10 cellular contexts compared by ENCODE assay signal in genomic region chr10:99530108-99531025, GRCh38. TPM values are rescaled to one million over a fixed set of nuclear protein-coding genes. Genes with fewer than 3 reads are reported as not detected.
A peak's percentile ranks its signal among the peaks of the same experiment; 100 is the strongest.
DNase-seq lines count a peak whose midpoint lies in the region; ATAC-seq and TF ChIP-seq lines count a peak whose summit lies in the region.
"Had no signal": no experiment of that assay in that cellular context is flagged by ENCODE, and none has a peak within 500 bp of the region (broad histone marks: within the 10 kb centered on the region; RNA-seq: fewer than 3 reads in every experiment).

No MANE protein-coding gene starts in this region.

- no peak for ATAC-seq in activated T-helper 17 cell treated with anti-CD3 and anti-CD28 coated beads, Interleukin-2, amount 50 U/mL, for 72 hours (replicated peaks)
- ATAC-seq in HG03442 (IDR thresholded peaks at IDR 0.05; ENCODE audit: unreplicated experiment): no peak
- ATAC-seq: activated CD8-positive, alpha-beta T cell treated with anti-CD3 and anti-CD28 coated beads, Interleukin-2, amount 10 ng/mL, durations not matched to agents 7 days and 5 days; esophagus mucosa had no signal

- H3K36me3 ChIP-seq in stomach: no peaks in the 10 kb centered on the region

- H3K9me3 Mint-ChIP-seq in activated naive CD4-positive, alpha-beta T cell treated with anti-CD3 and anti-CD28 coated beads, Interleukin-2, amount 10 ng/mL, durations not matched to agents 7 days and 5 days: no peaks in the 10 kb centered on the region
- H3K9me3 Mint-ChIP-seq in activated T-helper 17 cell treated with anti-CD3 and anti-CD28 coated beads, Interleukin-2, amount 50 U/mL, for 72 hours: no peaks in the 10 kb centered on the region

- H3K4me3 ChIP-seq in stomach: peak overlapping the region; percentile 3 to 29 (median 14)

- intact Hi-C loops in stomach (cut with DNase I; ENCODE audit: low total_unique reads): no loop called here

- TF ChIP-seq CTCF in stomach (IDR thresholded peaks at IDR 0.05): no peak

- peaks cover 98% of the 10 kb centered on the region for H3K27me3 Mint-ChIP-seq in activated naive CD4-positive, alpha-beta T cell treated with anti-CD3 and anti-CD28 coated beads, Interleukin-2, amount 10 ng/mL, durations not matched to agents 7 days and 5 days
- H3K27me3 Mint-ChIP-seq in activated T-helper 17 cell treated with anti-CD3 and anti-CD28 coated beads, Interleukin-2, amount 50 U/mL, for 72 hours: peaks cover 69% of the 10 kb centered on the region

- peaks cover 49% of the 10 kb centered on the region for H3K4me1 Mint-ChIP-seq in activated naive CD4-positive, alpha-beta T cell treated with anti-CD3 and anti-CD28 coated beads, Interleukin-2, amount 10 ng/mL, durations not matched to agents 7 days and 5 days
- H3K4me1 Mint-ChIP-seq in activated T-helper 17 cell treated with anti-CD3 and anti-CD28 coated beads, Interleukin-2, amount 50 U/mL, for 72 hours: peaks cover 12% of the 10 kb centered on the region

- CTCF ChIA-PET in activated naive CD4-positive, alpha-beta T cell treated with anti-CD3 and anti-CD28 coated beads, Interleukin-2, amount 10 ng/mL, durations not matched to agents 7 days and 5 days (lab: Charles Lee): interaction anchor here (0.6 kb wide), 1 partner anchor 9 kb away, joined by 3 read pairs; no protein-coding TSS in a partner anchor

- H3K27ac ChIP-seq in stomach: peak overlapping the region; percentile 27 to 65 (median 55)

- peaks cover 57 to 100% (median 96%) of the 10 kb centered on the region in 3 donors for H3K27me3 ChIP-seq in stomach

- peaks cover 15% of the 10 kb centered on the region for H3K36me3 Mint-ChIP-seq in activated naive CD4-positive, alpha-beta T cell treated with anti-CD3 and anti-CD28 coated beads, Interleukin-2, amount 10 ng/mL, durations not matched to agents 7 days and 5 days
- H3K36me3 Mint-ChIP-seq in activated T-helper 17 cell treated with anti-CD3 and anti-CD28 coated beads, Interleukin-2, amount 50 U/mL, for 72 hours (ENCODE audit: low read depth): no peaks in the 10 kb centered on the region

- 11 to 15% (median 14%) methylated on average over 44 to 46 of the region's 46 CpGs for WGBS in stomach, 5 donors

- no peak for TF ChIP-seq POLR2A in stomach (IDR thresholded peaks at IDR 0.05)

- no peak overlapping the region for H3K4me3 Mint-ChIP-seq in activated naive CD4-positive, alpha-beta T cell treated with anti-CD3 and anti-CD28 coated beads, Interleukin-2, amount 10 ng/mL, durations not matched to agents 7 days and 5 days
- H3K4me3 Mint-ChIP-seq in activated T-helper 17 cell treated with anti-CD3 and anti-CD28 coated beads, Interleukin-2, amount 50 U/mL, for 72 hours: peak overlapping the region; percentile 4
- H3K4me3 Mint-ChIP-seq: activated CD8-positive, alpha-beta T cell treated with anti-CD3 and anti-CD28 coated beads, Interleukin-2, amount 10 ng/mL, durations not matched to agents 7 days and 5 days had no signal

- DNase-seq in activated naive CD4-positive, alpha-beta T cell treated with anti-CD3 and anti-CD28 coated beads, Interleukin-2, amount 10 ng/mL, durations not matched to agents 7 days and 5 days: peak; percentile 38
- DNase-seq in activated naive CD4-positive, alpha-beta T cell treated with Interleukin-2 at 50 U/mL for 16 hours: no peak
- DNase-seq in islet precursor cell: peak; percentile 68
- DNase-seq in stomach: no peak
- DNase-seq in COLO829 (ENCODE audit: low spot score): no peak
- no peak for DNase-seq in NCI-H146 treated with DMSO at 0.1 percent for 48 hours (lab: John Stamatoyannopoulos, UW; ENCODE audit: unreplicated experiment)
- DNase-seq: activated CD8-positive, alpha-beta T cell treated with anti-CD3 and anti-CD28 coated beads, Interleukin-2, amount 10 ng/mL, durations not matched to agents 7 days and 5 days had no signal

- H3K9me3 ChIP-seq in stomach: no peaks in the 10 kb centered on the region

- TF ChIP-seq EP300 in stomach (IDR thresholded peaks at IDR 0.05): no peak

- peak overlapping the region; percentile 56 for H3K27ac Mint-ChIP-seq in activated naive CD4-positive, alpha-beta T cell treated with anti-CD3 and anti-CD28 coated beads, Interleukin-2, amount 10 ng/mL, durations not matched to agents 7 days and 5 days
- H3K27ac Mint-ChIP-seq in activated T-helper 17 cell treated with anti-CD3 and anti-CD28 coated beads, Interleukin-2, amount 50 U/mL, for 72 hours: no peak overlapping the region
- H3K27ac Mint-ChIP-seq: activated CD8-positive, alpha-beta T cell treated with anti-CD3 and anti-CD28 coated beads, Interleukin-2, amount 10 ng/mL, durations not matched to agents 7 days and 5 days had no signal

- peaks cover 15 to 57% (median 39%) of the 10 kb centered on the region in 4 donors for H3K4me1 ChIP-seq in stomach

RNA-seq across cellular contexts. Expression of gene NKX2-3, which starts 2.4 kb away (rescaled TPM):
- total RNA-seq in activated T-helper 17 cell treated with anti-CD3 and anti-CD28 coated beads, Interleukin-2, amount 50 U/mL, for 72 hours: not detected
- total RNA-seq in stomach: 1 to 10 TPM in 3 of 5 donors, under 1 TPM in 1, not detected in 1; 0.45 to 5.8 (median 1.9) TPM
- 1 to 10 TPM; 1.0 to 3.2 (median 1.1) TPM for polyA plus RNA-seq in stomach
- total RNA-seq: activated CD8-positive, alpha-beta T cell treated with anti-CD3 and anti-CD28 coated beads, Interleukin-2, amount 10 ng/mL, durations not matched to agents 7 days and 5 days had no signal

Comparison
In these comparisons a context has a peak if more than half of its experiments do, and no peak if none do; other contexts are left out.
1. DNase-seq: peak in activated naive CD4-positive, alpha-beta T cell treated with anti-CD3 and anti-CD28 coated beads, Interleukin-2, amount 10 ng/mL, durations not matched to agents 7 days and 5 days (single experiment) and islet precursor cell (single experiment); none in activated naive CD4-positive, alpha-beta T cell treated with Interleukin-2 at 50 U/mL for 16 hours (single experiment), stomach (single experiment), COLO829 (single experiment) and NCI-H146 treated with DMSO at 0.1 percent for 48 hours (single experiment).